In the genomic region with DNA sequence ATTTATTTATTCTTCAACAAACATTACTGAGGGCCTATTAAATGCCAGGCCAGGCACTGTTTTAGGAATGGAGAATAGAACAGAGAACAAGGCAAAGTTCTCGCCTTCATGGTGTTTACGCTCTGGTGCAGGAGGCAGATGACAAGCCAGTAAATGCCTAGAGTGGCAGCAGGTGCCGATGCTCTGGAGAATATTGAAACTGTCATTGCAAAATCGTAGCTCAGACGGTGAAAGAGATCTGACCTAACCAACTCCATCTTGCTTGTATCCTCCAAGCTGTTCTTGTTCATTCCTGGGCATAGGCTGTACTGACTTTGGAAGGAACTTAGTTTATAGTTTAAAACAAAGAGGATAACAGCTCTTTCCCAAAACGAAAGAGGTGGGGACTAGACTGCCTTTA, we compare ENCODE assay signal across 26 cellular contexts. TPM values are rescaled to one million over a fixed set of nuclear protein-coding genes. Genes with fewer than 3 reads are reported as not detected.
"Had no signal": no experiment of that assay in that cellular context is flagged by ENCODE, and none has a peak within 500 bp of the region (broad histone marks: within the 10 kb centered on the region; RNA-seq: fewer than 3 reads in every experiment).

No MANE protein-coding gene starts in this region.

- H3K27ac ChIP-seq: dorsolateral prefrontal cortex, epithelial cell of prostate, foreskin keratinocyte, left ventricle myocardium inferior, neural progenitor cell, ovary, stomach had no signal

- ATAC-seq: activated CD8-positive, alpha-beta T cell treated with anti-CD3 and anti-CD28 coated beads, Interleukin-2, amount 10 ng/mL, durations not matched to agents 7 days and 5 days; foreskin keratinocyte; mucosa of descending colon; sciatic nerve; stimulated activated effector memory CD8-positive, alpha-beta T cell treated with anti-CD3 and anti-CD28 coated beads, Interleukin-12 subunit alpha, Interleukin-12 subunit beta, amount 100 ng/mL, for 72 hours had no signal

- H3K9me3 ChIP-seq: left ventricle myocardium inferior, mucosa of descending colon, ovary, stomach had no signal

- H3K27me3 ChIP-seq: dorsolateral prefrontal cortex, foreskin keratinocyte, neural progenitor cell, ovary, stomach had no signal

- H3K4me3 ChIP-seq: dorsolateral prefrontal cortex, left ventricle myocardium inferior, mucosa of descending colon, neural progenitor cell, ovary, stomach had no signal

- DNase-seq: activated CD4-positive, alpha-beta T cell treated with anti-CD3 and anti-CD28 coated beads, Interleukin-2, amount 10 ng/mL, durations not matched to agents 7 days and 5 days; activated CD8-positive, alpha-beta T cell treated with anti-CD3 and anti-CD28 coated beads, Interleukin-2, amount 10 ng/mL, durations not matched to agents 7 days and 5 days; activated naive CD4-positive, alpha-beta T cell treated with Interleukin-2 at 50 U/mL for 16 hours; activated naive CD8-positive, alpha-beta T cell treated with anti-CD3 and anti-CD28 coated beads, Interleukin-2, amount 10 ng/mL, durations not matched to agents 7 days and 5 days; activated T-cell treated with anti-CD3 and anti-CD28 coated beads, Interleukin-2, amount 50 U/mL, for 24 hours; amygdala; caudate nucleus; dorsolateral prefrontal cortex; foreskin keratinocyte; left ventricle myocardium inferior; mucosa of descending colon; naive B cell; ovary; stimulated activated CD4-positive, alpha-beta T cell treated with anti-CD3 and anti-CD28 coated beads, Interleukin-4, amount 100 ng/mL, for 24 hours; stomach; T-helper 1 cell; T-helper 9 cell; trophoblast cell had no signal

- H3K4me1 ChIP-seq: neural progenitor cell had no signal

- H3K36me3 ChIP-seq: left ventricle myocardium inferior, neural progenitor cell, ovary, stomach had no signal

RNA-seq across cellular contexts. Expression of gene CA6, which starts 53.6 kb away (rescaled TPM):
- total RNA-seq: fibroblast of lung, foreskin keratinocyte, kidney epithelial cell, left ventricle myocardium inferior, mucosa of descending colon, ovary, pulmonary artery endothelial cell, sciatic nerve, stomach, temporal lobe had no signal
- polyA plus RNA-seq: fibroblast of lung, foreskin keratinocyte, ovary, stomach had no signal
